Comparison of ENCODE assay signal across 8 cellular contexts in the genomic region with DNA sequence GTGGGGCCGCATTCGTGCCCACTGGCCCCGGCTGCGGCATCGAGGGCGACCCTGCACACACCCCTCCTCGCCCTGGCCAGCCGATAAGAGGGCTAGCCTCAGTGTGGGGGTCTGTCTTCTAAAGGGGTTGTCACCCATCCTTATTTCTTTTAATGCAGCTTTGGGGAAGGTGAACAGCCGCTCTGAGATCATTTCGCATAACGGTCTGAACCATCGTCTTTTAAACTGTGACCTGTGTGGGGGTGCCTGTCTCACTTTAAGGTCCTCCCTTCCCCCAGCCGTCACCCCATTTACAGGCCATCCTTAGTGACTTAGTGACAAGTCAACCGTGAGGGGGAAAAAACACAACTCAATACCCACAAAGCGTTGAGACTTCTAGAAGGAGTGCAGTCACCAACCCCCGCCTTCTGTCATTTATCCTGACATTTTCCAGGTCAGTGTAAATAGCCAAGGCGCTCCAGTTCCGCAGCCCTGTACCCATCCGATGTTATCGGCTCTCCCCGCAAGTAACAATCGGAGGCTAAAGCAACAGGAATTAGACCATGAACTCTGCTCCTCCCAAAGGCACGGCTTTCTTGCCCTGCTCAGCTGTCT. TPM values are rescaled to one million over a fixed set of nuclear protein-coding genes. Genes with fewer than 3 reads are reported as not detected.
DNase-seq lines count a peak whose midpoint lies in the region; ATAC-seq and TF ChIP-seq lines count a peak whose summit lies in the region.

No MANE protein-coding gene starts in this region.

- H3K9me3 ChIP-seq in PC-3 (ENCODE audit: low read length): no peaks in the 10 kb centered on the region
- no peaks in the 10 kb centered on the region for H3K9me3 ChIP-seq in ectodermal cell (ENCODE audit: control insufficient read depth, low read length)
- no peaks in the 10 kb centered on the region for H3K9me3 ChIP-seq in thoracic aorta

- peaks cover 28% of the 10 kb centered on the region for H3K79me2 ChIP-seq in PC-3 (ENCODE audit: low read length)

- H3K4me1 ChIP-seq in PC-3 (ENCODE audit: insufficient read depth, low read length) (peaks cover 9% of the 10 kb centered on the region), ectodermal cell (ENCODE audit: control insufficient read depth, insufficient read depth, low read length) (peaks cover 11% of the 10 kb centered on the region), thoracic aorta (ENCODE audit: control insufficient read depth in 1 of 2, low read depth in 2 of 2) (peaks cover 11 to 19% of the 10 kb centered on the region in 2 donors)

- TF ChIP-seq CTCF in PC-3 (conservative IDR thresholded peaks at IDR 0.05; ENCODE audit: low read depth, low read length): no peak
- TF ChIP-seq CTCF in thoracic aorta (IDR thresholded peaks at IDR 0.05): no peak

- peaks cover 10% of the 10 kb centered on the region for H3K4me1 Mint-ChIP-seq in activated T-cell treated with anti-CD3 and anti-CD28 coated beads, Interleukin-2, amount 50 U/mL, for 24 hours (ENCODE audit: low read depth)
- peaks cover 36% of the 10 kb centered on the region for H3K4me1 Mint-ChIP-seq in memory B cell

- no peaks in the 10 kb centered on the region for H3K9me2 ChIP-seq in PC-3 (replicated peaks; ENCODE audit: low read length)

- H3K27ac Mint-ChIP-seq in activated T-cell treated with anti-CD3 and anti-CD28 coated beads, Interleukin-2, amount 50 U/mL, for 24 hours: peak overlapping the region; percentile 64
- H3K27ac Mint-ChIP-seq in memory B cell: peak overlapping the region; percentile 96

- CTCF ChIA-PET in PC-3 (lab: Charles Lee): interaction anchor here (0.5 kb wide), 1 partner anchor 569 kb away, joined by 3 read pairs; no protein-coding TSS in a partner anchor

- H3K27ac ChIP-seq in PC-3 (ENCODE audit: low read length): no peak overlapping the region
- peak overlapping the region; percentile 36 for H3K27ac ChIP-seq in ectodermal cell (ENCODE audit: insufficient read depth, low read depth, low read length, poor library complexity, severe bottlenecking)
- H3K27ac ChIP-seq in thoracic aorta: peak overlapping the region; percentile 90 to 95

- no peaks in the 10 kb centered on the region for H3K36me3 Mint-ChIP-seq in activated T-cell treated with anti-CD3 and anti-CD28 coated beads, Interleukin-2, amount 50 U/mL, for 24 hours (ENCODE audit: low read depth)
- peaks cover 11% of the 10 kb centered on the region for H3K36me3 Mint-ChIP-seq in memory B cell

- H3K4me3 ChIP-seq in PC-3 (ENCODE audit: low read length): peak overlapping the region; percentile 77
- H3K4me3 ChIP-seq in ectodermal cell (ENCODE audit: insufficient read depth, low read depth, low read length): peak overlapping the region; percentile 86
- peak overlapping the region; percentile 72 for H3K4me3 ChIP-seq in thoracic aorta

- POLR2A ChIA-PET in PC-3 (lab: Charles Lee; ENCODE audit: unreplicated experiment): no interaction called here

- WGBS in ectodermal cell, 2 experiments: 13 to 15% methylated on average over 23 of the region's 23 CpGs

- peak overlapping the region; percentile 79 for H2AFZ ChIP-seq in PC-3 (ENCODE audit: low read length)

- no TSS peak for BruUV-seq in PC-3 (replicated peaks; lab: Mats Ljungman, UMichigan)

- no peaks in the 10 kb centered on the region for H3K9me3 Mint-ChIP-seq in activated T-cell treated with anti-CD3 and anti-CD28 coated beads, Interleukin-2, amount 50 U/mL, for 24 hours
- H3K9me3 Mint-ChIP-seq in memory B cell: peaks cover 5% of the 10 kb centered on the region

- no peaks in the 10 kb centered on the region for H4K20me1 ChIP-seq in PC-3 (ENCODE audit: low read length)

- ATAC-seq in HG02798 (IDR thresholded peaks at IDR 0.05; ENCODE audit: poor library complexity, unreplicated experiment) (peak; percentile 0), PC-3 (peak; percentile 7), memory B cell (ENCODE audit: low read depth) (peak; percentile 58), thoracic aorta (ENCODE audit: insufficient number of reproducible peaks, low FRiP score, low read depth) (no peak)

- peaks cover 65% of the 10 kb centered on the region for H3K27me3 Mint-ChIP-seq in activated T-cell treated with anti-CD3 and anti-CD28 coated beads, Interleukin-2, amount 50 U/mL, for 24 hours
- H3K27me3 Mint-ChIP-seq in memory B cell: no peaks in the 10 kb centered on the region

- peak; percentile 31 for DNase-seq in activated T-cell treated with anti-CD3 and anti-CD28 coated beads, Interleukin-2, amount 50 U/mL, for 24 hours
- no peak for DNase-seq in activated T-cell treated with anti-CD3 and anti-CD28 coated beads for 4 hours
- peak; percentile 3 for DNase-seq in PC-3
- DNase-seq in memory B cell (ENCODE audit: low spot score in 2 of 2): peak in 1 of 2 donors; percentile 49
- DNase-seq in thoracic aorta (ENCODE audit: low spot score): no peak
- no peak for DNase-seq in GM19240 (ENCODE audit: insufficient read length, low spot score)

- H3F3A ChIP-seq in PC-3 (ENCODE audit: low read length, unreplicated experiment): no peaks in the 10 kb centered on the region

- no peaks in the 10 kb centered on the region for H3K36me3 ChIP-seq in PC-3 (ENCODE audit: low read depth, low read length)
- no peaks in the 10 kb centered on the region for H3K36me3 ChIP-seq in ectodermal cell (ENCODE audit: control insufficient read depth, insufficient read depth, low read length)
- no peaks in the 10 kb centered on the region for H3K36me3 ChIP-seq in thoracic aorta

- H3K4me2 ChIP-seq in PC-3 (ENCODE audit: low read length): peak overlapping the region; percentile 92

- H3K27me3 ChIP-seq in PC-3 (ENCODE audit: low read length) (no peaks in the 10 kb centered on the region), ectodermal cell (ENCODE audit: control insufficient read depth, insufficient read depth, low read length, poor library complexity, severe bottlenecking) (peaks cover 8% of the 10 kb centered on the region), thoracic aorta (replicated peaks; ENCODE audit: insufficient read depth) (no peaks in the 10 kb centered on the region)

- no peak overlapping the region for H3K9ac ChIP-seq in PC-3 (ENCODE audit: low read length)

- H3K4me3 Mint-ChIP-seq in activated T-cell treated with anti-CD3 and anti-CD28 coated beads, Interleukin-2, amount 50 U/mL, for 24 hours: peak overlapping the region; percentile 76
- peak overlapping the region; percentile 95 for H3K4me3 Mint-ChIP-seq in memory B cell

- intact Hi-C loops in PC-3 (cut with micrococcal nuclease): loop anchor here (2.0 kb wide), 1 partner anchor 119 kb away; no protein-coding TSS in a partner anchor

RNA-seq across cellular contexts. Expression of a gene that starts 0.5 kb away (rescaled TPM):
- total RNA-seq in PC-3 (2014; rRNA removed): 4.2 and 14.2 TPM in 2 replicates
- 24.2 TPM for polyA plus RNA-seq in ectodermal cell (2013, experiment 1 of 4)
- 27.2 TPM for polyA plus RNA-seq in ectodermal cell (2013, experiment 2 of 4)
- polyA plus RNA-seq in ectodermal cell (2013, experiment 3 of 4): 21.4 TPM
- 23.1 TPM for polyA plus RNA-seq in ectodermal cell (2013, experiment 4 of 4)
- 10 to 100 TPM; 28.6 to 43.9 TPM for total RNA-seq in thoracic aorta

Comparison
In these comparisons a context has a peak if more than half of its experiments do, and no peak if none do; other contexts are left out.
1. DNase-seq: peak in activated T-cell treated with anti-CD3 and anti-CD28 coated beads, Interleukin-2, amount 50 U/mL, for 24 hours (single experiment) and PC-3 (single experiment); none in activated T-cell treated with anti-CD3 and anti-CD28 coated beads for 4 hours (single experiment), thoracic aorta (single experiment) and GM19240 (single experiment).
2. Peak in every context shown above with its lines, with median percentiles within 50 percentile points of each other: H3K4me3 ChIP-seq.